7 cellular contexts compared by ENCODE assay signal in the genomic region with DNA sequence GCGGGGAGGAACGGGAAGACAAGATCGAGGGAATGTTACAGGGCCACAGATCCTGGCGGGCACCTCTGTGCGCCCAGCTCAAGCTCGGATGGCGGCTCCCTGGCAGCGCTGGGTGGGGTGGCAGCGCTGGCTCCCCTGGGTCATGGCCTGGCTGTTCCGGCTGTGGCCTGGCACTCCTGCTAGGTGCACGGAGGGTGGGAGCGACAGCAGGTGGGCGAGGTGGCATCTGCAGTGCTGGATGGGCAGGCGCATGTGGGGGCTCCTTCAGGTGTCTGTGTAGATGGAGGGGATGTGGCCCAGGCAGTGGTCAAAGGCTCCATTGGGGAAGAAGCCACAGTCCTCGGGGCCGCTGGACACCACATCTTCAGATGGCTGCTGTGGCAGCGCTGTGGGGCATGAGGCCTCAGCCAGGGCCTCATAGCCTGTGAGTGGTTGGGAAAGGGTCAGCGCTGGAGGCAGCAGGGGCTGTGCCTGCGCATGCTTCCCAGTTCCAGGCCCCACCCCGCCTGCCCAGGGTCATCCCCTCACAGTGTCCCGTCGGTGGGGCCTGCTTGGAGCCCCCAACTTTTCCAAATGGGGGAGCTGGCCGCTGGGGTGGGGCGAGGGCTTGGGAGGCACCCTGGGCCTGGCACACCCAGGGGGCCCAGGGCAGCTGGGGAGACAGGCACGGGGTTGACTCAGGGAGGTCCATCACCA. TPM values are rescaled to one million over a fixed set of nuclear protein-coding genes. Genes with fewer than 3 reads are reported as not detected.
"Had no signal": no experiment of that assay in that cellular context is flagged by ENCODE, and none has a peak within 500 bp of the region (broad histone marks: within the 10 kb centered on the region; RNA-seq: fewer than 3 reads in every experiment).

No MANE protein-coding gene starts in this region.

- H2AFZ ChIP-seq: GM23338 had no signal

- H3K36me3 ChIP-seq: HAP-1 had no signal

- ATAC-seq: HCT116, K562 had no signal

- H3K4me2 ChIP-seq: GM23338 had no signal

- H3K4me1 ChIP-seq: HAP-1 had no signal

- H3K9me3 Mint-ChIP-seq: GM23338 had no signal

- DNase-seq: IMR-90 had no signal

- H3K4me3 Mint-ChIP-seq: GM23338 had no signal

- H3K9me3 ChIP-seq: HAP-1 had no signal

- H3K27ac Mint-ChIP-seq: GM23338 had no signal

- H3K4me3 ChIP-seq: GM23338, HAP-1, K562 had no signal

RNA-seq across cellular contexts. Expression of a gene that starts 47.3 kb away (rescaled TPM):
- total RNA-seq: H4, HT-29, IMR-90 had no signal
